ENCODE assay signal across 9 cellular contexts in the genomic region with DNA sequence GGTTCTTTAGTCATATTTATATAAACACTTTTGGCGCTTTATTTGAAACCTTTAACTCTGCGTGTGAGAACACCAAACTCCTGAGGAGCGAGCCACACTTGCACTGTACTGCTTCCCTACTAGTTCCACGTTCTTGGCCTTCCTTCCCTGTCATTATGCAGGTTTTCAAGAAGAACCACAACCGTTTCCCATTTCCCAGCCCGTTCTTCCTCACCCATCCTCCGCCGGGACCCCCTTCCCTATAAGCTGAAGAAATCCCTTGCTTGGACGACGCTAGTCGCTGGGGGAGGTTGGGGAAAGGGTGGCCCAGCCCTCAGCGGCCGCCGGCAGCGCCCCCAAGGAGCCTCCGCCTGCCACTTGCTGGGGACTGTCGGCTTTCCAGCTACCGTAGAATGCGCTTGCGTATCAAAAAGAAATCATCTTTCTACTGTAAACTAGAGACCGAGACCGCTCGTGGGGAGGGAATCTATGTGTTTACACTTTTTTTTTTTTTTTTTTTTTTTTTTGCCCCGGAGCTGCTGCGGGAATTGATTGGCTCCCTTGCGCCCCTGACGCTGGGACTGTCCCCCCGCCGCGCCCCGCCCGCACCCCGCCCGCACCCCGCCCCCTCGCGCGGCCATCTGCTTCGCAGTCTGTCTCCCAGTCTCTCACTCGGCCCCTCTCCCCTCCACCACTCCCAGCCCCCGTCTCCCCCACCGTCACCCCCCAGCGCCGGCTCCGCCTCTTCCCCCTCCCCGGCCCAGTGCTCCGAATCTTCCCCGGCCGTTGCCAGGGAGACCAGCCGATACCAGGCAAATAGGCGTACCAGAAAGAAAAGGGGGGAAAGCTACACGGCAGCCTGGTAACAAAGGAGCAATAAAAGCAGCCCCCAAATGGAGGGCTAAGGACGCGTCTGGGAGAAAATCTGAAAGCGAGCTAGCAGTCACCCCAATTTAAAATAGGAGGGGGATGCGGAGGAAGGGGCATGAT. TPM values are rescaled to one million over a fixed set of nuclear protein-coding genes. Genes with fewer than 3 reads are reported as not detected.
DNase-seq lines count a peak whose midpoint lies in the region; ATAC-seq, FAIRE-seq and TF ChIP-seq lines count a peak whose summit lies in the region.
"Had no signal": no experiment of that assay in that cellular context is flagged by ENCODE, and none has a peak within 500 bp of the region (broad histone marks: within the 10 kb centered on the region; RNA-seq: fewer than 3 reads in every experiment).

No MANE protein-coding gene starts in this region.

- H3K27me3 Mint-ChIP-seq in astrocyte (ENCODE audit: low read depth, unreplicated experiment): no peaks in the 10 kb centered on the region

- H2BK120ac ChIP-seq in trophoblast cell (ENCODE audit: insufficient read depth, low read length, poor library complexity): no peak overlapping the region

- H3K14ac ChIP-seq in trophoblast cell (ENCODE audit: low read length): no peak overlapping the region

- H3K23ac ChIP-seq in trophoblast cell (ENCODE audit: low read length): no peak overlapping the region

- peak overlapping the region; percentile 17 for H3K4ac ChIP-seq in trophoblast cell (ENCODE audit: low read depth, low read length)

- H3K9ac ChIP-seq in astrocyte (ENCODE audit: low read length) (peak overlapping the region; percentile 100), trophoblast cell (ENCODE audit: low read length) (peak overlapping the region; percentile 24)

- H3K4me3 Mint-ChIP-seq in astrocyte (ENCODE audit: unreplicated experiment): peak overlapping the region; percentile 82

- H2BK5ac ChIP-seq in trophoblast cell (ENCODE audit: low read depth, low read length, poor library complexity): no peak overlapping the region

- H3K27me3 ChIP-seq in astrocyte (ENCODE audit: insufficient read depth, low read length) (no peaks in the 10 kb centered on the region), right cardiac atrium (ENCODE audit: control insufficient read depth, insufficient read depth) (no peaks in the 10 kb centered on the region), trophoblast cell (ENCODE audit: insufficient read depth, low read length) (no peaks in the 10 kb centered on the region)

- no peaks in the 10 kb centered on the region for H3K9me3 Mint-ChIP-seq in astrocyte (ENCODE audit: unreplicated experiment)
- H3K9me3 Mint-ChIP-seq: activated naive CD4-positive, alpha-beta T cell treated with anti-CD3 and anti-CD28 coated beads, Interleukin-2, amount 50 U/mL, for 72 hours had no signal

- no peak overlapping the region for H4K12ac ChIP-seq in trophoblast cell (ENCODE audit: low read depth, low read length)

- peaks cover 4% of the 10 kb centered on the region for H3K36me3 Mint-ChIP-seq in astrocyte (ENCODE audit: low read depth, unreplicated experiment)

- ATAC-seq in HG02852 (IDR thresholded peaks at IDR 0.05; ENCODE audit: unreplicated experiment) (peak; percentile 9), right cardiac atrium (peak; percentile 38 to 44), GM19455 (IDR thresholded peaks at IDR 0.05; ENCODE audit: unreplicated experiment) (no peak), GM21825 (IDR thresholded peaks at IDR 0.05; ENCODE audit: unreplicated experiment) (no peak)
- ATAC-seq: activated naive CD4-positive, alpha-beta T cell treated with anti-CD3 and anti-CD28 coated beads, Interleukin-2, amount 50 U/mL, for 72 hours had no signal

- H3K27ac ChIP-seq in astrocyte (ENCODE audit: low read depth, low read length) (peak overlapping the region; percentile 100), right cardiac atrium (ENCODE audit: low read length) (peak overlapping the region; percentile 86), trophoblast cell (ENCODE audit: low read depth, low read length) (peak overlapping the region; percentile 12)

- intact Hi-C loops in right cardiac atrium (cut with DNase I): loop anchor here in 3 of 4 donors (5.0 to 10.0 kb wide), 4 partner anchors 290 to 1070 kb away; no protein-coding TSS in a partner anchor

- H3K4me1 ChIP-seq in astrocyte (ENCODE audit: insufficient read depth, low read length): peaks cover 14% of the 10 kb centered on the region
- no peaks in the 10 kb centered on the region for H3K4me1 ChIP-seq in right cardiac atrium (ENCODE audit: control insufficient read depth, insufficient read depth, low read length)
- H3K4me1 ChIP-seq in trophoblast cell (ENCODE audit: control insufficient read depth in 1 of 2, insufficient read depth in 2 of 2, low read length in 2 of 2): peaks cover 0 to 3% of the 10 kb centered on the region in 2 experiments

- H3K4me2 ChIP-seq in astrocyte (ENCODE audit: low read length) (peak overlapping the region; percentile 93), trophoblast cell (ENCODE audit: low read length) (peak overlapping the region; percentile 85)

- peaks cover 5% of the 10 kb centered on the region for H3K4me1 Mint-ChIP-seq in astrocyte (ENCODE audit: low read depth, unreplicated experiment)

- H4K8ac ChIP-seq in trophoblast cell (ENCODE audit: low read depth, low read length): peak overlapping the region; percentile 68

- H3K18ac ChIP-seq in trophoblast cell (ENCODE audit: low read length): no peak overlapping the region

- DNase-seq in EL: peak; percentile 92
- peak; percentile 99 for DNase-seq in NCI-H748 (lab: John Stamatoyannopoulos, UW; ENCODE audit: unreplicated experiment)
- DNase-seq in astrocyte (ENCODE audit: low read depth): peak; percentile 80
- DNase-seq in right cardiac atrium: peak; percentile 72 to 94 (median 90)
- peak; percentile 9 to 52 for DNase-seq in trophoblast cell

- TF ChIP-seq CTCF in astrocyte (IDR thresholded peaks at IDR 0.05; ENCODE audit: insufficient read depth, low read depth, low read length): no peak

- 2% methylated on average over 56 of the region's 56 CpGs for WGBS in right cardiac atrium
- WGBS in trophoblast cell (ENCODE audit: extremely low coverage, insufficient coverage, insufficient read length): no CpG with 5 or more reads among the region's 56 CpGs

- H2BK12ac ChIP-seq in trophoblast cell (ENCODE audit: low read length): no peak overlapping the region

- H2AK5ac ChIP-seq in trophoblast cell (ENCODE audit: low read length): no peak overlapping the region

- H4K91ac ChIP-seq in trophoblast cell (ENCODE audit: low read depth, low read length): no peak overlapping the region

- H2AFZ ChIP-seq in astrocyte (ENCODE audit: low read depth, low read length) (peak overlapping the region; percentile 83), trophoblast cell (ENCODE audit: insufficient read depth, low read length, poor library complexity) (peak overlapping the region; percentile 89)

- FAIRE-seq in astrocyte (lab: Jason Lieb, UNC): no peak

- no peaks in the 10 kb centered on the region for H3K36me3 ChIP-seq in astrocyte (ENCODE audit: insufficient read depth, low read length)
- peaks cover 3 to 11% of the 10 kb centered on the region in 2 experiments for H3K36me3 ChIP-seq in trophoblast cell (ENCODE audit: control insufficient read depth in 1 of 2, insufficient read depth in 2 of 2, low read length in 2 of 2)

- H3K79me1 ChIP-seq in trophoblast cell (ENCODE audit: low read length): peaks cover 22% of the 10 kb centered on the region

- H4K20me1 ChIP-seq in astrocyte (ENCODE audit: insufficient read depth, low read length): peaks cover 13% of the 10 kb centered on the region

- H3K27ac Mint-ChIP-seq in astrocyte (ENCODE audit: unreplicated experiment): peak overlapping the region; percentile 92
- H3K27ac Mint-ChIP-seq: activated naive CD4-positive, alpha-beta T cell treated with anti-CD3 and anti-CD28 coated beads, Interleukin-2, amount 50 U/mL, for 72 hours had no signal

- H3K9me3 ChIP-seq in astrocyte (ENCODE audit: insufficient read depth, low read depth, low read length) (no peaks in the 10 kb centered on the region), right cardiac atrium (ENCODE audit: control insufficient read depth, low read length) (no peaks in the 10 kb centered on the region), trophoblast cell (ENCODE audit: insufficient read depth, low read depth, low read length) (no peaks in the 10 kb centered on the region)

- peaks cover 44% of the 10 kb centered on the region for H3K79me2 ChIP-seq in astrocyte (ENCODE audit: insufficient read depth, low read length)
- H3K79me2 ChIP-seq in trophoblast cell (ENCODE audit: control insufficient read depth, insufficient read depth, low read length, poor library complexity): peaks cover 21% of the 10 kb centered on the region

- H3K4me3 ChIP-seq in astrocyte (ENCODE audit: insufficient read depth, low read depth, low read length): peak overlapping the region; percentile 100
- peak overlapping the region; percentile 97 for H3K4me3 ChIP-seq in right cardiac atrium (ENCODE audit: low read length)
- H3K4me3 ChIP-seq in trophoblast cell (ENCODE audit: low read depth, low read length): peak overlapping the region; percentile 73

RNA-seq across cellular contexts. Expression of a gene that starts 2.3 kb away (rescaled TPM):
- total RNA-seq in astrocyte (240 and 261 TPM in 2 replicates), right cardiac atrium (10 to 100 TPM; 18.4 to 28.9 (median 23.6) TPM)
- 11.0 TPM for polyA plus RNA-seq in right cardiac atrium
- polyA plus RNA-seq in trophoblast cell (2013): 152 and 156 TPM in 2 replicates

Comparison
In these comparisons a context has a peak if more than half of its experiments do, and no peak if none do; other contexts are left out.
1. DNase-seq: peak in every context shown above with its lines; median percentile 99 in NCI-H748; 92 in EL; 90 in right cardiac atrium; 80 in astrocyte; 30 in trophoblast cell.
2. ATAC-seq: peak in HG02852 (single experiment) and right cardiac atrium (2 of 2); none in GM19455 (single experiment) and GM21825 (single experiment).
3. H3K27ac ChIP-seq: peak in every context shown above with its lines; median percentile 100 in astrocyte; 86 in right cardiac atrium; 12 in trophoblast cell.
4. Peak in every context shown above with its lines, with median percentiles within 50 percentile points of each other: H3K4me3 ChIP-seq.